ENCODE assay signal across 23 cellular contexts in genomic region chr9:13790055-13790454, GRCh38.
DNase-seq lines count a peak whose midpoint lies in the region; ATAC-seq and TF ChIP-seq lines count a peak whose summit lies in the region.
"Had no signal": no experiment of that assay in that cellular context is flagged by ENCODE, and none has a peak within 500 bp of the region (broad histone marks: within the 10 kb centered on the region; RNA-seq: fewer than 3 reads in every experiment).

No MANE protein-coding gene starts in this region.

- H3K4me3 ChIP-seq in esophagus muscularis mucosa, result no peak overlapping the region
- H3K4me3 ChIP-seq: A549; BLaER1 treated with 17β-estradiol and CSF1 and Interleukin-3, amounts not matched to agents 10 nM and 100 nM; GM12878 had no signal

- H3K4me1 Mint-ChIP-seq in nephron, result peaks cover 39% of the 10 kb centered on the region
- H3K4me1 Mint-ChIP-seq: CD14-positive monocyte; CD8-positive, alpha-beta memory T cell had no signal

- ATAC-seq in GM18909 (IDR thresholded peaks at IDR 0.05; ENCODE audit: poor library complexity, unreplicated experiment), result no peak
- ATAC-seq: A549, GM12878 had no signal

- no peak for TF ChIP-seq EP300 in esophagus muscularis mucosa (IDR thresholded peaks at IDR 0.05)

- WGBS in esophagus muscularis mucosa, result 93% methylated on average over 2 of the region's 2 CpGs

- H3K36me3 Mint-ChIP-seq in nephron (ENCODE audit: low read depth), result peaks cover 11% of the 10 kb centered on the region
- H3K36me3 Mint-ChIP-seq: CD14-positive monocyte; CD8-positive, alpha-beta memory T cell had no signal

- no peak overlapping the region for H3K4me3 Mint-ChIP-seq in nephron
- H3K4me3 Mint-ChIP-seq: CD14-positive monocyte; CD4-positive, alpha-beta T cell; CD8-positive, alpha-beta memory T cell had no signal

- intact Hi-C loops in esophagus muscularis mucosa (cut with DNase I), result no loop called here

- H3K27me3 ChIP-seq in esophagus muscularis mucosa, result no peaks in the 10 kb centered on the region
- H3K27me3 ChIP-seq: BE2C; BLaER1 treated with 17β-estradiol and CSF1 and Interleukin-3, amounts not matched to agents 10 nM and 100 nM had no signal

- TF ChIP-seq CTCF in esophagus muscularis mucosa (IDR thresholded peaks at IDR 0.05) (no peak), nephron (IDR thresholded peaks at IDR 0.05; ENCODE audit: unreplicated experiment in 3 of 3) (no peak)

- no peak for TF ChIP-seq POLR2A in esophagus muscularis mucosa (IDR thresholded peaks at IDR 0.05; ENCODE audit: low read depth)

- peak overlapping the region; percentile 13 to 98 (median 92) for H3K27ac Mint-ChIP-seq in nephron
- H3K27ac Mint-ChIP-seq: CD14-positive monocyte; CD4-positive, alpha-beta T cell had no signal

- peaks cover 0 to 4% (median 0%) of the 10 kb centered on the region in 4 donors for H3K9me3 ChIP-seq in esophagus muscularis mucosa
- H3K9me3 ChIP-seq: BE2C had no signal

- peaks cover 3% of the 10 kb centered on the region for H3K27me3 Mint-ChIP-seq in nephron (ENCODE audit: low read depth)
- H3K27me3 Mint-ChIP-seq: CD4-positive, alpha-beta T cell; CD8-positive, alpha-beta memory T cell had no signal

- peak; percentile 3 for DNase-seq in NCI-H2171 treated with DMSO at 0.1 percent for 48 hours (lab: John Stamatoyannopoulos, UW)
- no peak for DNase-seq in NCI-H2171 (lab: John Stamatoyannopoulos, UW)
- peak; percentile 17 for DNase-seq in esophagus muscularis mucosa (ENCODE audit: extremely low spot score)
- DNase-seq in NCI-H1436 treated with DMSO at 0.1 percent for 48 hours (lab: John Stamatoyannopoulos, UW), result no peak
- no peak for DNase-seq in ureter (ENCODE audit: low spot score)
- DNase-seq: 8988T; ACHN; AML-193; BE2C; CD4-positive, alpha-beta T cell; CD8-positive, alpha-beta memory T cell; DMS79; EL; GDM1; GOT3; H7; HCEC 1CT had no signal

- H3K27ac ChIP-seq in esophagus muscularis mucosa (replicated peaks in 1 of 4), result no peak overlapping the region
- H3K27ac ChIP-seq: A549; BLaER1 treated with 17β-estradiol and CSF1 and Interleukin-3, amounts not matched to agents 10 nM and 100 nM had no signal

- peaks cover 15 to 24% (median 19%) of the 10 kb centered on the region in 4 donors for H3K4me1 ChIP-seq in esophagus muscularis mucosa
- H3K4me1 ChIP-seq: A549; BE2C; BLaER1 treated with 17β-estradiol and CSF1 and Interleukin-3, amounts not matched to agents 10 nM and 100 nM had no signal

- H3K36me3 ChIP-seq in esophagus muscularis mucosa, result no peaks in the 10 kb centered on the region
- H3K36me3 ChIP-seq: BE2C; BLaER1 treated with 17β-estradiol and CSF1 and Interleukin-3, amounts not matched to agents 10 nM and 100 nM had no signal

- H3K9me3 Mint-ChIP-seq in nephron, result peaks cover 25% of the 10 kb centered on the region

Comparison
In these comparisons a context has a peak if more than half of its experiments do, and no peak if none do; other contexts are left out.
1. DNase-seq: peak in NCI-H2171 treated with DMSO at 0.1 percent for 48 hours (single experiment) and esophagus muscularis mucosa (single experiment); none in NCI-H2171 (single experiment), NCI-H1436 treated with DMSO at 0.1 percent for 48 hours (single experiment) and ureter (single experiment).